In the genomic region with DNA sequence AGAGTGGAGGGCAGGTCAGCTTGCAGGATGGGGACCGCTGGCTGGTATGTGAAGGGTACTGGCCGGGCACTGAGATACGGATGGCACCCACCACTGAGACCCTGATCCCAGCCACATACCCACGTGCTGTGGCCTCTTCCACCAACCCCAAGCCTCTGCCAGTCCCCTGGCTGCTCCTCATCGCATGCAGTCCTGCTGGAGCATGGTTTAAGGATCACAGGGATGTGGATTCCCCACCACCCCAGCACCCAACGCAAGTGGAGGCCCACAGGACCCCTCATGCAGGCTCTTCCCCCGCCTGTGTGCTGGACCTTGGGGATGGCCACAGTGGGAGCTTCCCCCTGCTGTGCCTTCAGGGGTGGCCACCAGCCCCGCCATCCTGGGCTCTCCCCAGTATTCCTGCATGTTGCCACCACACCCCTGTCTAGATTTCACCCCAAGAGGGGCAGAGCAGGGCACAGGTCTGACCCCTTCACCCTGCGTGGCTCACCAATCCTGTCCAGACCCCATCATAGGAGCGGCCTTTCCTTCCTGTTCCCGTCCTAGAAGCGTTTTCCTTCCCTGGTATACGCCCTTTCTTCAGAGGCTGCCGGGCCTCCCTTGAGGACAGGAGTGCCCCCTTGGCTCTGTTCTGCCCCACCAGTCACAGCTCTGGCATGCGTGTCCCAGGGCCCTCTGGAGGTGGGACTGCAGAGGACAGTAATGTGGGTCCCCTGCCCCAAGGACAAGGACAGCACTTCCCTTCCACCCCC, we compare ENCODE assay signal across 1 cellular context.
TF ChIP-seq lines count a peak whose summit lies in the region.

No MANE protein-coding gene starts in this region.

TF ChIP-seq in HCT116, 20 proteins besides CTCF, POLR2A, EP300 and RAD21:
- TF ChIP-seq, protein P1, sequence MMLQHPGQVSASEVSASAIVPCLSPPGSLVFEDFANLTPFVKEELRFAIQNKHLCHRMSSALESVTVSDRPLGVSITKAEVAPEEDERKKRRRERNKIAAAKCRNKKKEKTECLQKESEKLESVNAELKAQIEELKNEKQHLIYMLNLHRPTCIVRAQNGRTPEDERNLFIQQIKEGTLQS (IDR thresholded peaks at IDR 0.05): no peak
